ENCODE assay signal across 2 cellular contexts in genomic region chr9:73151653-73152382, GRCh38.
TF ChIP-seq lines count a peak whose summit lies in the region.

TSS of gene ANXA1 (plus strand) at chr9:73151865. CDS start at chr9:73158536, 6,671 bp downstream.

TF ChIP-seq in HCT116, 20 proteins besides CTCF, POLR2A, EP300 and RAD21 (continued from another document):
- no peak for TF ChIP-seq REST (IDR thresholded peaks at IDR 0.05; ENCODE audit: low read depth)
- TF ChIP-seq ZFX (IDR thresholded peaks at IDR 0.05): no peak
- TF ChIP-seq EZH2 (IDR thresholded peaks at IDR 0.05): no peak
- peak; percentile 23; the same call in 1 of the 2 replicates for TF ChIP-seq MAX (IDR thresholded peaks at IDR 0.05)
- TF ChIP-seq EGR1 (IDR thresholded peaks at IDR 0.05; ENCODE audit: low read depth): no peak
- no peak for TF ChIP-seq ELF1 (IDR thresholded peaks at IDR 0.05; ENCODE audit: borderline replicate concordance, low read depth)
- 0 out of 2 replicates have a peak, but pooled peaks have one; percentile 12 for TF ChIP-seq CBX3 (IDR thresholded peaks at IDR 0.05; ENCODE audit: low read depth)
- TF ChIP-seq FOSL1 (IDR thresholded peaks at IDR 0.05; ENCODE audit: low read depth): no peak
- TF ChIP-seq ZNF274 (IDR thresholded peaks at IDR 0.05; ENCODE audit: low read depth, low read length): no peak
- TF ChIP-seq JUND (IDR thresholded peaks at IDR 0.05): peak; percentile 43
- peak; percentile 81 for TF ChIP-seq CEBPB (IDR thresholded peaks at IDR 0.05; ENCODE audit: low read depth)
- no peak for TF ChIP-seq SRF (IDR thresholded peaks at IDR 0.05; ENCODE audit: low read depth)
- peak; percentile 62 for TF ChIP-seq YY1 (IDR thresholded peaks at IDR 0.05; ENCODE audit: extremely low read depth, insufficient replicate concordance, low read depth, low read length)
- peak; percentile 57 for TF ChIP-seq SP1 (IDR thresholded peaks at IDR 0.05; ENCODE audit: low read depth)
- TF ChIP-seq ATF3 (IDR thresholded peaks at IDR 0.05): no peak
- no peak for TF ChIP-seq EZH2phosphoT487 (IDR thresholded peaks at IDR 0.05; ENCODE audit: borderline replicate concordance)
- peak; percentile 71; the same call in 1 of the 2 replicates for TF ChIP-seq SIN3A (IDR thresholded peaks at IDR 0.05; ENCODE audit: low read depth)
- TF ChIP-seq ZBTB33 (IDR thresholded peaks at IDR 0.05; ENCODE audit: extremely low read depth, insufficient replicate concordance, low read length): no peak
TF ChIP-seq in HCT116: peak in this region for 9.

TF ChIP-seq in SK-N-SH, 30 proteins besides CTCF, POLR2A, EP300 and RAD21 (continued from another document):
- no peak for TF ChIP-seq REST (IDR thresholded peaks at IDR 0.05; ENCODE audit: low read depth, low read length)
